8 cellular contexts compared by ENCODE assay signal in genomic region chr10:73991846-73992245, GRCh38. TPM values are rescaled to one million over a fixed set of nuclear protein-coding genes. Genes with fewer than 3 reads are reported as not detected.
DNase-seq lines count a peak whose midpoint lies in the region; ATAC-seq and TF ChIP-seq lines count a peak whose summit lies in the region.
"Had no signal": no experiment of that assay in that cellular context is flagged by ENCODE, and none has a peak within 500 bp of the region (broad histone marks: within the 10 kb centered on the region; RNA-seq: fewer than 3 reads in every experiment).

No MANE protein-coding gene starts in this region.

- POLR2A ChIA-PET in activated CD4-positive, alpha-beta memory T cell treated with anti-CD3 and anti-CD28 coated beads, Interleukin-2, amount 10 ng/mL, durations not matched to agents 7 days and 5 days (lab: Charles Lee): interaction anchor here (0.6 to 2.1 kb wide), 17 partner anchors 9 to 236 kb away, joined by 3 to 23 read pairs (median 5); partner anchors contain the start of genes ADK and AP3M1

- no peak for TF ChIP-seq POLR2A in ovary (IDR thresholded peaks at IDR 0.05)

- no peak for TF ChIP-seq EP300 in ovary (IDR thresholded peaks at IDR 0.05)

- TF ChIP-seq CTCF in ovary (IDR thresholded peaks at IDR 0.05): no peak

- H3K27me3 ChIP-seq in ovary: no peaks in the 10 kb centered on the region

- no peaks in the 10 kb centered on the region for H3K4me1 ChIP-seq in ovary (ENCODE audit: insufficient read depth)

- H3K27me3 Mint-ChIP-seq in activated CD4-positive, alpha-beta memory T cell treated with anti-CD3 and anti-CD28 coated beads, Interleukin-2, amount 10 ng/mL, durations not matched to agents 7 days and 5 days: no peaks in the 10 kb centered on the region
- H3K27me3 Mint-ChIP-seq in stimulated activated naive CD8-positive, alpha-beta T cell treated with anti-CD3 and anti-CD28 coated beads, Interleukin-15, amount 100 ng/mL, for 72 hours: no peaks in the 10 kb centered on the region

- no peak overlapping the region for H3K4me3 ChIP-seq in ovary

- H3K4me3 Mint-ChIP-seq in activated CD4-positive, alpha-beta memory T cell treated with anti-CD3 and anti-CD28 coated beads, Interleukin-2, amount 10 ng/mL, durations not matched to agents 7 days and 5 days: peak overlapping the region; percentile 24
- peak overlapping the region in 1 of 2 donors; percentile 42 for H3K4me3 Mint-ChIP-seq in stimulated activated naive CD8-positive, alpha-beta T cell treated with anti-CD3 and anti-CD28 coated beads, Interleukin-15, amount 100 ng/mL, for 72 hours

- peaks cover 57% of the 10 kb centered on the region for H3K4me1 Mint-ChIP-seq in activated CD4-positive, alpha-beta memory T cell treated with anti-CD3 and anti-CD28 coated beads, Interleukin-2, amount 10 ng/mL, durations not matched to agents 7 days and 5 days
- H3K4me1 Mint-ChIP-seq in stimulated activated naive CD8-positive, alpha-beta T cell treated with anti-CD3 and anti-CD28 coated beads, Interleukin-15, amount 100 ng/mL, for 72 hours: peaks cover 27% of the 10 kb centered on the region

- no peak overlapping the region for H3K27ac ChIP-seq in ovary

- H3K9me3 ChIP-seq in ovary: no peaks in the 10 kb centered on the region

- intact Hi-C loops in ovary (cut with DNase I): no loop called here

- no peaks in the 10 kb centered on the region for H3K36me3 ChIP-seq in ovary

- peak overlapping the region; percentile 84 for H3K27ac Mint-ChIP-seq in activated CD4-positive, alpha-beta memory T cell treated with anti-CD3 and anti-CD28 coated beads, Interleukin-2, amount 10 ng/mL, durations not matched to agents 7 days and 5 days
- H3K27ac Mint-ChIP-seq in stimulated activated naive CD8-positive, alpha-beta T cell treated with anti-CD3 and anti-CD28 coated beads, Interleukin-15, amount 100 ng/mL, for 72 hours: no peak overlapping the region

- H3K36me3 Mint-ChIP-seq in activated CD4-positive, alpha-beta memory T cell treated with anti-CD3 and anti-CD28 coated beads, Interleukin-2, amount 10 ng/mL, durations not matched to agents 7 days and 5 days (ENCODE audit: low read depth): peaks cover 15% of the 10 kb centered on the region

- CTCF ChIA-PET in activated CD4-positive, alpha-beta memory T cell treated with anti-CD3 and anti-CD28 coated beads, Interleukin-2, amount 10 ng/mL, durations not matched to agents 7 days and 5 days (lab: Charles Lee): interaction anchor here (0.5 to 3.5 kb wide), 11 partner anchors 9 to 1218 kb away, joined by 3 to 29 read pairs (median 5); partner anchors contain the start of gene VDAC2

- WGBS in ovary, 3 donors: 67 to 77% (median 73%) methylated on average over 6 of the region's 6 CpGs

- peak; percentile 42 for DNase-seq in KG1 (lab: John Stamatoyannopoulos, UW)
- peak; percentile 93 for DNase-seq in activated CD4-positive, alpha-beta memory T cell treated with anti-CD3 and anti-CD28 coated beads, Interleukin-2, amount 10 ng/mL, durations not matched to agents 7 days and 5 days
- DNase-seq in left lobe of liver (ENCODE audit: low spot score): no peak
- DNase-seq in stimulated activated naive CD8-positive, alpha-beta T cell treated with anti-CD3 and anti-CD28 coated beads, Interleukin-15, amount 100 ng/mL, for 72 hours: peak; percentile 59 to 77
- no peak for DNase-seq in NCI-H1417 (lab: John Stamatoyannopoulos, UW)
- no peak for DNase-seq in ovary
- DNase-seq: foreskin fibroblast had no signal

- peaks cover 3% of the 10 kb centered on the region for H3K9me3 Mint-ChIP-seq in activated CD4-positive, alpha-beta memory T cell treated with anti-CD3 and anti-CD28 coated beads, Interleukin-2, amount 10 ng/mL, durations not matched to agents 7 days and 5 days
- H3K9me3 Mint-ChIP-seq in stimulated activated naive CD8-positive, alpha-beta T cell treated with anti-CD3 and anti-CD28 coated beads, Interleukin-15, amount 100 ng/mL, for 72 hours: peaks cover 0 to 4% of the 10 kb centered on the region in 2 donors

- peak; percentile 37 for ATAC-seq in left lobe of liver
- peak; percentile 100 for ATAC-seq in stimulated activated naive CD8-positive, alpha-beta T cell treated with anti-CD3 and anti-CD28 coated beads, Interleukin-15, amount 100 ng/mL, for 72 hours
- no peak for ATAC-seq in GM18907 (IDR thresholded peaks at IDR 0.05; ENCODE audit: unreplicated experiment)

RNA-seq across cellular contexts. Expression of gene VCL, which starts 6.1 kb away (rescaled TPM):
- total RNA-seq in activated CD4-positive, alpha-beta memory T cell treated with anti-CD3 and anti-CD28 coated beads, Interleukin-2, amount 10 ng/mL, durations not matched to agents 7 days and 5 days: 10 to 100 TPM; 70.1 to 71.8 TPM
- total RNA-seq in left lobe of liver (14.5 TPM), ovary (100 to 1,000 TPM in 5 of 7 donors, 10 to 100 TPM in 2; 44.6 to 189 (median 114) TPM)
- 100 to 1,000 TPM in 1 of 2 donors, 10 to 100 TPM in 1; 43.3 to 158 TPM for polyA plus RNA-seq in ovary

Comparison
In these comparisons a context has a peak if more than half of its experiments do, and no peak if none do; other contexts are left out.
1. DNase-seq: peak in KG1 (single experiment), activated CD4-positive, alpha-beta memory T cell treated with anti-CD3 and anti-CD28 coated beads, Interleukin-2, amount 10 ng/mL, durations not matched to agents 7 days and 5 days (single experiment) and stimulated activated naive CD8-positive, alpha-beta T cell treated with anti-CD3 and anti-CD28 coated beads, Interleukin-15, amount 100 ng/mL, for 72 hours (2 of 2); none in left lobe of liver (single experiment), NCI-H1417 (0 of 3) and ovary (0 of 5).